In genomic region chr20:60695223-60695622, GRCh38 we compare ENCODE assay signal across 10 cellular contexts.
DNase-seq lines count a peak whose midpoint lies in the region; ATAC-seq and TF ChIP-seq lines count a peak whose summit lies in the region.
"Had no signal": no experiment of that assay in that cellular context is flagged by ENCODE, and none has a peak within 500 bp of the region (broad histone marks: within the 10 kb centered on the region; RNA-seq: fewer than 3 reads in every experiment).

No MANE protein-coding gene starts in this region.

- TF ChIP-seq CTCF in AG10803 (conservative IDR thresholded peaks at IDR 0.05; ENCODE audit: low read length) (no peak), astrocyte of the spinal cord (IDR thresholded peaks at IDR 0.05; ENCODE audit: low read depth, low read length) (no peak)

- H3K27ac ChIP-seq in mesodermal cell (ENCODE audit: low read depth, low read length, severe bottlenecking) (peak overlapping the region; percentile 55), substantia nigra (ENCODE audit: low read depth, low read length, poor library complexity, severe bottlenecking) (no peak overlapping the region)

- H3K36me3 ChIP-seq in mesodermal cell (ENCODE audit: control insufficient read depth, insufficient read depth, low read length), result no peaks in the 10 kb centered on the region

- H3K4me1 ChIP-seq in mesodermal cell (ENCODE audit: control insufficient read depth, insufficient read depth, low read length, poor library complexity, severe bottlenecking), result peaks cover 24% of the 10 kb centered on the region

- DNase-seq in AG10803 (ENCODE audit: low read depth), result peak; percentile 93
- DNase-seq in HT1080 (ENCODE audit: low read depth), result peak; percentile 97
- peak; percentile 76 for DNase-seq in astrocyte of the spinal cord (ENCODE audit: low read depth, low spot score)
- no peak for DNase-seq in HuH-7.5 (ENCODE audit: low spot score)
- DNase-seq in NCI-H1694 treated with DMSO at 0.1 percent for 48 hours (lab: John Stamatoyannopoulos, UW), result no peak
- no peak for DNase-seq in substantia nigra (lab: John Stamatoyannopoulos, UW)
- DNase-seq: DMS53 had no signal

- 55 to 73% methylated on average over 3 to 4 of the region's 5 CpGs for WGBS in mesodermal cell (ENCODE audit: insufficient coverage in 2 of 2), 2 experiments

- ATAC-seq in HG02610 (IDR thresholded peaks at IDR 0.05; ENCODE audit: unreplicated experiment), result no peak
- ATAC-seq: HCT116 had no signal

- H3K9me3 ChIP-seq in mesodermal cell (ENCODE audit: control insufficient read depth, low read length), result no peaks in the 10 kb centered on the region

- in situ Hi-C loops in astrocyte of the spinal cord (cut with HindIII; ENCODE audit: low sequenced_read_pairs), result no loop called here

- no peak overlapping the region for H3K4me3 ChIP-seq in AG10803 (ENCODE audit: low read length)
- H3K4me3 ChIP-seq in astrocyte of the spinal cord (ENCODE audit: low read depth, low read length), result no peak overlapping the region
- no peak overlapping the region for H3K4me3 ChIP-seq in mesodermal cell (ENCODE audit: extremely low read depth, insufficient read depth, low read length, poor library complexity, severe bottlenecking)

Comparison
In these comparisons a context has a peak if more than half of its experiments do, and no peak if none do; other contexts are left out.
1. DNase-seq: peak in AG10803 (single experiment), HT1080 (single experiment) and astrocyte of the spinal cord (single experiment); none in HuH-7.5 (single experiment), NCI-H1694 treated with DMSO at 0.1 percent for 48 hours (single experiment) and substantia nigra (0 of 49).